Comparison of ENCODE assay signal across 24 cellular contexts in genomic region chr3:124143047-124143446, GRCh38.
"Had no signal": no experiment of that assay in that cellular context is flagged by ENCODE, and none has a peak within 500 bp of the region (broad histone marks: within the 10 kb centered on the region; RNA-seq: fewer than 3 reads in every experiment).

No MANE protein-coding gene starts in this region.

- H3K27ac ChIP-seq: colonic mucosa, epithelial cell of prostate, esophagus squamous epithelium, gastrocnemius medialis, left lung, lower lobe of right lung had no signal

- H3K27me3 ChIP-seq: colonic mucosa, gastrocnemius medialis, heart right ventricle, left lung had no signal

- DNase-seq: colonic mucosa; cortex of kidney; effector CD8-positive, alpha-beta T cell; effector memory CD8-positive, alpha-beta T cell; endodermal cell; erythroblast; esophagus squamous epithelium; foreskin fibroblast; foreskin melanocyte; gastrocnemius medialis; glutamatergic neuron; heart right ventricle; left cardiac atrium; left lung; left ventricle myocardium superior; lower lobe of right lung; mesenchymal stem cell; mucosa of descending colon; naive B cell had no signal

- FAIRE-seq: endometrium, islet of Langerhans, keratinocyte had no signal

- ATAC-seq: effector memory CD8-positive, alpha-beta T cell; esophagus mucosa; gastrocnemius medialis; left lung; lower lobe of right lung; mucosa of descending colon had no signal

- H3K36me3 ChIP-seq: colonic mucosa, esophagus squamous epithelium, gastrocnemius medialis, heart right ventricle, left lung, lower lobe of right lung had no signal

- H3K4me3 ChIP-seq: colonic mucosa, esophagus squamous epithelium, gastrocnemius medialis, heart right ventricle, left lung, lower lobe of right lung, mucosa of descending colon had no signal

- H3K9me3 ChIP-seq: colonic mucosa, esophagus squamous epithelium, gastrocnemius medialis, heart right ventricle, left lung, lower lobe of right lung, mucosa of descending colon had no signal

- H3K4me1 ChIP-seq: colonic mucosa, esophagus squamous epithelium, left lung, lower lobe of right lung had no signal
